Comparison of ENCODE assay signal across 1 cellular context in the genomic region with DNA sequence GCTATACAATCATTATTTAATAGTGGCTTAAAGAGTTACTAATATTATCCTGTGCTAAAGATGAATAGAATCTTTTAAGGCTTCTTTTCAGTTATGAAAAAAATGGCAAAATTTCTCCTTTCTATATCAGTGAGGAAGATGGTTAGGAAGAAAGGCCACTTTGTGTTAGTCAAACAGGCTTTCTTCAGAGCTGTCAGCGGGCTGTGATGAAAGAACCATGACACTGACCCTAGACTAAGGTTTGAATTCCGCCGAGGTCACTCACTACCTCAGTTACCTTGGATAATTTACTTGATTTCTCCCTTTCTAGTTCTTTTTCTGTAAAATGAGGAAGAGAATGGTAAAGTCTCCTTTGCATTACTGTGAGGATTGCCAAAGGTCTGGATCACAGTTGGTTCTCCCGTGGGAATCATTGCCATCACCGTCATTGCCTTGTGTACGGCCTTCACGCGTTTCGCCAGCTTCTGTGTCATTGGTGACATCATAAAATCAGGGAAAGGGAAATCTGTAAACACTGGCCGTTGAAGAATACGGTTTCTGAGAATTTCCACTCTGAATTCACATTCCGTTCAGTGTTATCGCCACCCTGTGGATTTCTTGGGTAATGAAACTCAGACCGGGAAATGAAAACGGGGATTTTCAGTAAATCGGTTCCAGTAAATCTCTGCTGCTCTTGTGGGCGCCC.
TF ChIP-seq lines count a peak whose summit lies in the region.

No MANE protein-coding gene starts in this region.

TF ChIP-seq in GM12878, 131 proteins besides CTCF, POLR2A, EP300 and RAD21 (continued from another document and continues in another):
- TF ChIP-seq, protein P1, sequence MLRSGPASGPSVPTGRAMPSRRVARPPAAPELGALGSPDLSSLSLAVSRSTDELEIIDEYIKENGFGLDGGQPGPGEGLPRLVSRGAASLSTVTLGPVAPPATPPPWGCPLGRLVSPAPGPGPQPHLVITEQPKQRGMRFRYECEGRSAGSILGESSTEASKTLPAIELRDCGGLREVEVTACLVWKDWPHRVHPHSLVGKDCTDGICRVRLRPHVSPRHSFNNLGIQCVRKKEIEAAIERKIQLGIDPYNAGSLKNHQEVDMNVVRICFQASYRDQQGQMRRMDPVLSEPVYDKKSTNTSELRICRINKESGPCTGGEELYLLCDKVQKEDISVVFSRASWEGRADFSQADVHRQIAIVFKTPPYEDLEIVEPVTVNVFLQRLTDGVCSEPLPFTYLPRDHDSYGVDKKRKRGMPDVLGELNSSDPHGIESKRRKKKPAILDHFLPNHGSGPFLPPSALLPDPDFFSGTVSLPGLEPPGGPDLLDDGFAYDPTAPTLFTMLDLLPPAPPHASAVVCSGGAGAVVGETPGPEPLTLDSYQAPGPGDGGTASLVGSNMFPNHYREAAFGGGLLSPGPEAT (IDR thresholded peaks at IDR 0.05; ENCODE audit: low read depth): peak; percentile 57
- TF ChIP-seq, protein P2, sequence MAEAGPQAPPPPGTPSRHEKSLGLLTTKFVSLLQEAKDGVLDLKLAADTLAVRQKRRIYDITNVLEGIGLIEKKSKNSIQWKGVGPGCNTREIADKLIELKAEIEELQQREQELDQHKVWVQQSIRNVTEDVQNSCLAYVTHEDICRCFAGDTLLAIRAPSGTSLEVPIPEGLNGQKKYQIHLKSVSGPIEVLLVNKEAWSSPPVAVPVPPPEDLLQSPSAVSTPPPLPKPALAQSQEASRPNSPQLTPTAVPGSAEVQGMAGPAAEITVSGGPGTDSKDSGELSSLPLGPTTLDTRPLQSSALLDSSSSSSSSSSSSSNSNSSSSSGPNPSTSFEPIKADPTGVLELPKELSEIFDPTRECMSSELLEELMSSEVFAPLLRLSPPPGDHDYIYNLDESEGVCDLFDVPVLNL (IDR thresholded peaks at IDR 0.05; ENCODE audit: low read depth, low read length): 0 out of 2 replicates have a peak, but pooled peaks have one; percentile 34
- TF ChIP-seq SUZ12 (IDR thresholded peaks at IDR 0.05; ENCODE audit: unreplicated experiment): no peak
- TF ChIP-seq, protein P3, sequence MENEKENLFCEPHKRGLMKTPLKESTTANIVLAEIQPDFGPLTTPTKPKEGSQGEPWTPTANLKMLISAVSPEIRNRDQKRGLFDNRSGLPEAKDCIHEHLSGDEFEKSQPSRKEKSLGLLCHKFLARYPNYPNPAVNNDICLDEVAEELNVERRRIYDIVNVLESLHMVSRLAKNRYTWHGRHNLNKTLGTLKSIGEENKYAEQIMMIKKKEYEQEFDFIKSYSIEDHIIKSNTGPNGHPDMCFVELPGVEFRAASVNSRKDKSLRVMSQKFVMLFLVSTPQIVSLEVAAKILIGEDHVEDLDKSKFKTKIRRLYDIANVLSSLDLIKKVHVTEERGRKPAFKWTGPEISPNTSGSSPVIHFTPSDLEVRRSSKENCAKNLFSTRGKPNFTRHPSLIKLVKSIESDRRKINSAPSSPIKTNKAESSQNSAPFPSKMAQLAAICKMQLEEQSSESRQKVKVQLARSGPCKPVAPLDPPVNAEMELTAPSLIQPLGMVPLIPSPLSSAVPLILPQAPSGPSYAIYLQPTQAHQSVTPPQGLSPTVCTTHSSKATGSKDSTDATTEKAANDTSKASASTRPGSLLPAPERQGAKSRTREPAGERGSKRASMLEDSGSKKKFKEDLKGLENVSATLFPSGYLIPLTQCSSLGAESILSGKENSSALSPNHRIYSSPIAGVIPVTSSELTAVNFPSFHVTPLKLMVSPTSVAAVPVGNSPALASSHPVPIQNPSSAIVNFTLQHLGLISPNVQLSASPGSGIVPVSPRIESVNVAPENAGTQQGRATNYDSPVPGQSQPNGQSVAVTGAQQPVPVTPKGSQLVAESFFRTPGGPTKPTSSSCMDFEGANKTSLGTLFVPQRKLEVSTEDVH (IDR thresholded peaks at IDR 0.05; ENCODE audit: low read depth, partially characterized antibody): no peak
- TF ChIP-seq, protein P4, sequence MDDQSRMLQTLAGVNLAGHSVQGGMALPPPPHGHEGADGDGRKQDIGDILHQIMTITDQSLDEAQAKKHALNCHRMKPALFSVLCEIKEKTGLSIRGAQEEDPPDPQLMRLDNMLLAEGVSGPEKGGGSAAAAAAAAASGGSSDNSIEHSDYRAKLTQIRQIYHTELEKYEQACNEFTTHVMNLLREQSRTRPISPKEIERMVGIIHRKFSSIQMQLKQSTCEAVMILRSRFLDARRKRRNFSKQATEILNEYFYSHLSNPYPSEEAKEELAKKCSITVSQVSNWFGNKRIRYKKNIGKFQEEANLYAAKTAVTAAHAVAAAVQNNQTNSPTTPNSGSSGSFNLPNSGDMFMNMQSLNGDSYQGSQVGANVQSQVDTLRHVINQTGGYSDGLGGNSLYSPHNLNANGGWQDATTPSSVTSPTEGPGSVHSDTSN (IDR thresholded peaks at IDR 0.05; ENCODE audit: insufficient replicate concordance, low read depth, low read length): no peak
- peak in 1 of 2 experiments; percentile 18; a peak in 2 of 4 replicates for TF ChIP-seq IKZF2 (IDR thresholded peaks at IDR 0.05)
- TF ChIP-seq ETV6 (conservative IDR thresholded peaks at IDR 0.05 in 1 of 2, IDR thresholded peaks at IDR 0.05 in 1 of 2; ENCODE audit: borderline replicate concordance in 1 of 2, low read depth in 1 of 2): no peak
- TF ChIP-seq HDGF (IDR thresholded peaks at IDR 0.05): no peak
- peak; percentile 93 for TF ChIP-seq SMC3 (IDR thresholded peaks at IDR 0.05; ENCODE audit: borderline replicate concordance, low read length)
- TF ChIP-seq, protein P5, sequence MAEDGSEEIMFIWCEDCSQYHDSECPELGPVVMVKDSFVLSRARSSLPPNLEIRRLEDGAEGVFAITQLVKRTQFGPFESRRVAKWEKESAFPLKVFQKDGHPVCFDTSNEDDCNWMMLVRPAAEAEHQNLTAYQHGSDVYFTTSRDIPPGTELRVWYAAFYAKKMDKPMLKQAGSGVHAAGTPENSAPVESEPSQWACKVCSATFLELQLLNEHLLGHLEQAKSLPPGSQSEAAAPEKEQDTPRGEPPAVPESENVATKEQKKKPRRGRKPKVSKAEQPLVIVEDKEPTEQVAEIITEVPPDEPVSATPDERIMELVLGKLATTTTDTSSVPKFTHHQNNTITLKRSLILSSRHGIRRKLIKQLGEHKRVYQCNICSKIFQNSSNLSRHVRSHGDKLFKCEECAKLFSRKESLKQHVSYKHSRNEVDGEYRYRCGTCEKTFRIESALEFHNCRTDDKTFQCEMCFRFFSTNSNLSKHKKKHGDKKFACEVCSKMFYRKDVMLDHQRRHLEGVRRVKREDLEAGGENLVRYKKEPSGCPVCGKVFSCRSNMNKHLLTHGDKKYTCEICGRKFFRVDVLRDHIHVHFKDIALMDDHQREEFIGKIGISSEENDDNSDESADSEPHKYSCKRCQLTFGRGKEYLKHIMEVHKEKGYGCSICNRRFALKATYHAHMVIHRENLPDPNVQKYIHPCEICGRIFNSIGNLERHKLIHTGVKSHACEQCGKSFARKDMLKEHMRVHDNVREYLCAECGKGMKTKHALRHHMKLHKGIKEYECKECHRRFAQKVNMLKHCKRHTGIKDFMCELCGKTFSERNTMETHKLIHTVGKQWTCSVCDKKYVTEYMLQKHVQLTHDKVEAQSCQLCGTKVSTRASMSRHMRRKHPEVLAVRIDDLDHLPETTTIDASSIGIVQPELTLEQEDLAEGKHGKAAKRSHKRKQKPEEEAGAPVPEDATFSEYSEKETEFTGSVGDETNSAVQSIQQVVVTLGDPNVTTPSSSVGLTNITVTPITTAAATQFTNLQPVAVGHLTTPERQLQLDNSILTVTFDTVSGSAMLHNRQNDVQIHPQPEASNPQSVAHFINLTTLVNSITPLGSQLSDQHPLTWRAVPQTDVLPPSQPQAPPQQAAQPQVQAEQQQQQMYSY (CRISPR knock-in tag; IDR thresholded peaks at IDR 0.05): no peak
- TF ChIP-seq, protein P6, sequence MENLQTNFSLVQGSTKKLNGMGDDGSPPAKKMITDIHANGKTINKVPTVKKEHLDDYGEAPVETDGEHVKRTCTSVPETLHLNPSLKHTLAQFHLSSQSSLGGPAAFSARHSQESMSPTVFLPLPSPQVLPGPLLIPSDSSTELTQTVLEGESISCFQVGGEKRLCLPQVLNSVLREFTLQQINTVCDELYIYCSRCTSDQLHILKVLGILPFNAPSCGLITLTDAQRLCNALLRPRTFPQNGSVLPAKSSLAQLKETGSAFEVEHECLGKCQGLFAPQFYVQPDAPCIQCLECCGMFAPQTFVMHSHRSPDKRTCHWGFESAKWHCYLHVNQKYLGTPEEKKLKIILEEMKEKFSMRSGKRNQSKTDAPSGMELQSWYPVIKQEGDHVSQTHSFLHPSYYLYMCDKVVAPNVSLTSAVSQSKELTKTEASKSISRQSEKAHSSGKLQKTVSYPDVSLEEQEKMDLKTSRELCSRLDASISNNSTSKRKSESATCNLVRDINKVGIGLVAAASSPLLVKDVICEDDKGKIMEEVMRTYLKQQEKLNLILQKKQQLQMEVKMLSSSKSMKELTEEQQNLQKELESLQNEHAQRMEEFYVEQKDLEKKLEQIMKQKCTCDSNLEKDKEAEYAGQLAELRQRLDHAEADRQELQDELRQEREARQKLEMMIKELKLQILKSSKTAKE (IDR thresholded peaks at IDR 0.05; ENCODE audit: low read depth, poor library complexity, severe bottlenecking): peak; percentile 51
- peak; percentile 51; the same call in 1 of the 2 replicates for TF ChIP-seq EED (IDR thresholded peaks at IDR 0.05; ENCODE audit: low read depth)
- no peak for TF ChIP-seq POLR2AphosphoS2 (IDR thresholded peaks at IDR 0.05; ENCODE audit: low read depth, low read length)
- TF ChIP-seq, protein P7, sequence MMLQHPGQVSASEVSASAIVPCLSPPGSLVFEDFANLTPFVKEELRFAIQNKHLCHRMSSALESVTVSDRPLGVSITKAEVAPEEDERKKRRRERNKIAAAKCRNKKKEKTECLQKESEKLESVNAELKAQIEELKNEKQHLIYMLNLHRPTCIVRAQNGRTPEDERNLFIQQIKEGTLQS (IDR thresholded peaks at IDR 0.05; ENCODE audit: borderline replicate concordance, extremely low read depth, low read depth, low read length): no peak; the same call in 1 of the 2 replicates
- TF ChIP-seq IRF4 (IDR thresholded peaks at IDR 0.05; ENCODE audit: low read depth, low read length): peak; percentile 53; the same call in 1 of the 2 replicates
- TF ChIP-seq CHD4 (IDR thresholded peaks at IDR 0.05): no peak
- TF ChIP-seq, protein P8, sequence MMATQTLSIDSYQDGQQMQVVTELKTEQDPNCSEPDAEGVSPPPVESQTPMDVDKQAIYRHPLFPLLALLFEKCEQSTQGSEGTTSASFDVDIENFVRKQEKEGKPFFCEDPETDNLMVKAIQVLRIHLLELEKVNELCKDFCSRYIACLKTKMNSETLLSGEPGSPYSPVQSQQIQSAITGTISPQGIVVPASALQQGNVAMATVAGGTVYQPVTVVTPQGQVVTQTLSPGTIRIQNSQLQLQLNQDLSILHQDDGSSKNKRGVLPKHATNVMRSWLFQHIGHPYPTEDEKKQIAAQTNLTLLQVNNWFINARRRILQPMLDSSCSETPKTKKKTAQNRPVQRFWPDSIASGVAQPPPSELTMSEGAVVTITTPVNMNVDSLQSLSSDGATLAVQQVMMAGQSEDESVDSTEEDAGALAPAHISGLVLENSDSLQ (IDR thresholded peaks at IDR 0.05): no peak
- TF ChIP-seq, protein P9, sequence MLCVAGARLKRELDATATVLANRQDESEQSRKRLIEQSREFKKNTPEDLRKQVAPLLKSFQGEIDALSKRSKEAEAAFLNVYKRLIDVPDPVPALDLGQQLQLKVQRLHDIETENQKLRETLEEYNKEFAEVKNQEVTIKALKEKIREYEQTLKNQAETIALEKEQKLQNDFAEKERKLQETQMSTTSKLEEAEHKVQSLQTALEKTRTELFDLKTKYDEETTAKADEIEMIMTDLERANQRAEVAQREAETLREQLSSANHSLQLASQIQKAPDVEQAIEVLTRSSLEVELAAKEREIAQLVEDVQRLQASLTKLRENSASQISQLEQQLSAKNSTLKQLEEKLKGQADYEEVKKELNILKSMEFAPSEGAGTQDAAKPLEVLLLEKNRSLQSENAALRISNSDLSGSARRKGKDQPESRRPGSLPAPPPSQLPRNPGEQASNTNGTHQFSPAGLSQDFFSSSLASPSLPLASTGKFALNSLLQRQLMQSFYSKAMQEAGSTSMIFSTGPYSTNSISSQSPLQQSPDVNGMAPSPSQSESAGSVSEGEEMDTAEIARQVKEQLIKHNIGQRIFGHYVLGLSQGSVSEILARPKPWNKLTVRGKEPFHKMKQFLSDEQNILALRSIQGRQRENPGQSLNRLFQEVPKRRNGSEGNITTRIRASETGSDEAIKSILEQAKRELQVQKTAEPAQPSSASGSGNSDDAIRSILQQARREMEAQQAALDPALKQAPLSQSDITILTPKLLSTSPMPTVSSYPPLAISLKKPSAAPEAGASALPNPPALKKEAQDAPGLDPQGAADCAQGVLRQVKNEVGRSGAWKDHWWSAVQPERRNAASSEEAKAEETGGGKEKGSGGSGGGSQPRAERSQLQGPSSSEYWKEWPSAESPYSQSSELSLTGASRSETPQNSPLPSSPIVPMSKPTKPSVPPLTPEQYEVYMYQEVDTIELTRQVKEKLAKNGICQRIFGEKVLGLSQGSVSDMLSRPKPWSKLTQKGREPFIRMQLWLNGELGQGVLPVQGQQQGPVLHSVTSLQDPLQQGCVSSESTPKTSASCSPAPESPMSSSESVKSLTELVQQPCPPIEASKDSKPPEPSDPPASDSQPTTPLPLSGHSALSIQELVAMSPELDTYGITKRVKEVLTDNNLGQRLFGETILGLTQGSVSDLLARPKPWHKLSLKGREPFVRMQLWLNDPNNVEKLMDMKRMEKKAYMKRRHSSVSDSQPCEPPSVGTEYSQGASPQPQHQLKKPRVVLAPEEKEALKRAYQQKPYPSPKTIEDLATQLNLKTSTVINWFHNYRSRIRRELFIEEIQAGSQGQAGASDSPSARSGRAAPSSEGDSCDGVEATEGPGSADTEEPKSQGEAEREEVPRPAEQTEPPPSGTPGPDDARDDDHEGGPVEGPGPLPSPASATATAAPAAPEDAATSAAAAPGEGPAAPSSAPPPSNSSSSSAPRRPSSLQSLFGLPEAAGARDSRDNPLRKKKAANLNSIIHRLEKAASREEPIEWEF (IDR thresholded peaks at IDR 0.05; ENCODE audit: insufficient replicate concordance, low read depth, low read length): peak; percentile 78
- TF ChIP-seq RUNX3 (IDR thresholded peaks at IDR 0.05; ENCODE audit: low read length): peak; percentile 29; the same call in 1 of the 2 replicates
- no peak for TF ChIP-seq SMAD5 (IDR thresholded peaks at IDR 0.05; ENCODE audit: low read depth)
- no peak for TF ChIP-seq ZBED1 (IDR thresholded peaks at IDR 0.05; ENCODE audit: borderline replicate concordance)
- TF ChIP-seq, protein P10, sequence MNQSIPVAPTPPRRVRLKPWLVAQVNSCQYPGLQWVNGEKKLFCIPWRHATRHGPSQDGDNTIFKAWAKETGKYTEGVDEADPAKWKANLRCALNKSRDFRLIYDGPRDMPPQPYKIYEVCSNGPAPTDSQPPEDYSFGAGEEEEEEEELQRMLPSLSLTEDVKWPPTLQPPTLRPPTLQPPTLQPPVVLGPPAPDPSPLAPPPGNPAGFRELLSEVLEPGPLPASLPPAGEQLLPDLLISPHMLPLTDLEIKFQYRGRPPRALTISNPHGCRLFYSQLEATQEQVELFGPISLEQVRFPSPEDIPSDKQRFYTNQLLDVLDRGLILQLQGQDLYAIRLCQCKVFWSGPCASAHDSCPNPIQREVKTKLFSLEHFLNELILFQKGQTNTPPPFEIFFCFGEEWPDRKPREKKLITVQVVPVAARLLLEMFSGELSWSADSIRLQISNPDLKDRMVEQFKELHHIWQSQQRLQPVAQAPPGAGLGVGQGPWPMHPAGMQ (IDR thresholded peaks at IDR 0.05; ENCODE audit: borderline replicate concordance): no peak
- 0 out of 2 replicates have a peak, but pooled peaks have one; percentile 87 for TF ChIP-seq RCOR1 (conservative IDR thresholded peaks at IDR 0.05; ENCODE audit: low read depth, low read length)
- no peak for TF ChIP-seq POLR2AphosphoS5 (IDR thresholded peaks at IDR 0.05; ENCODE audit: low read length)
- no peak for TF ChIP-seq ASH2L (IDR thresholded peaks at IDR 0.05; ENCODE audit: borderline replicate concordance, low read depth)
